ENCODE assay signal across 23 cellular contexts in the genomic region with DNA sequence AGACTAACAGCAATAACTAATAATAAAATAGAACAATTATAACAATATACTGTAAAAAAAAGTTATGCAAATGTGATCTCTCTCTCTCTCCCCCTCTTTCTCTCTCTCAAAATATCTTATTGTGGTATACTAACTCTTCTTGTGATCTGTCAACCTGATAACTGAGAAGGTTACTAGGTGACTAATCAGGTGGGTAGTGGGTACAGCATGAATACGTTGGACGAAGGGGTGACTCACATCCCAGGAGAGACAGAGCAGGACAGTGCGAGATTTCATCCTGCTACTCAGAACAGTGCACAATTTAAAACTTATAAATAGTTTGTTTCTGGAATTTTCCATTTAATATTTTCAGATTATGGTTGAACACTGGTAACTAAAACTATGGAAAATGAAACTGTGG.
DNase-seq lines count a peak whose midpoint lies in the region; ATAC-seq and TF ChIP-seq lines count a peak whose summit lies in the region.
"Had no signal": no experiment of that assay in that cellular context is flagged by ENCODE, and none has a peak within 500 bp of the region (broad histone marks: within the 10 kb centered on the region; RNA-seq: fewer than 3 reads in every experiment).

No MANE protein-coding gene starts in this region.

- ATAC-seq in HG02884 (IDR thresholded peaks at IDR 0.05; ENCODE audit: unreplicated experiment): no peak
- ATAC-seq: GM23338, K562, natural killer cell, right cardiac atrium, T-cell had no signal

- H3K4me1 ChIP-seq in SJCRH30: no peaks in the 10 kb centered on the region
- H3K4me1 ChIP-seq: vagina had no signal

- H3K27ac ChIP-seq in brain microvascular endothelial cell (no peak overlapping the region), SJCRH30 (no peak overlapping the region)
- H3K27ac ChIP-seq: ovary, vagina had no signal

- H3K4me3 ChIP-seq in brain microvascular endothelial cell (ENCODE audit: low read depth, low read length): no peak overlapping the region
- no peak overlapping the region for H3K4me3 ChIP-seq in kidney epithelial cell (ENCODE audit: low read depth, low read length)
- H3K4me3 ChIP-seq in SJCRH30: no peak overlapping the region
- H3K4me3 ChIP-seq: GM23338, K562, ovary, vagina had no signal

- H3K9me3 ChIP-seq in SJCRH30 (replicated peaks): no peaks in the 10 kb centered on the region
- H3K9me3 ChIP-seq: ovary, vagina had no signal

- H3K27me3 ChIP-seq in brain microvascular endothelial cell (replicated peaks) (no peaks in the 10 kb centered on the region), kidney epithelial cell (ENCODE audit: control insufficient read depth, insufficient read depth, low read length) (no peaks in the 10 kb centered on the region), SJCRH30 (no peaks in the 10 kb centered on the region)
- H3K27me3 ChIP-seq: ovary, vagina had no signal

- DNase-seq in DMS53 (lab: John Stamatoyannopoulos, UW) (peak; percentile 83), LHCN-M2 (ENCODE audit: low read depth) (peak; percentile 53), brain microvascular endothelial cell (peak; percentile 23), kidney epithelial cell (ENCODE audit: low read depth) (peak; percentile 66), NCI-H1694 (lab: John Stamatoyannopoulos, UW) (no peak), SJCRH30 (no peak), T1000 (lab: John Stamatoyannopoulos, UW) (no peak)
- DNase-seq: activated CD4-positive, alpha-beta T cell treated with anti-CD3 and anti-CD28 coated beads, Interleukin-2, amount 10 ng/mL, durations not matched to agents 24 days and 14 days; activated CD8-positive, alpha-beta memory T cell treated with anti-CD3 and anti-CD28 coated beads, Interleukin-2, amount 50 U/mL, for 4 hours; C1 segment of cervical spinal cord; foreskin melanocyte; hippocampal formation; kidney; natural killer cell; NCI-H187 treated with DMSO at 0.1 percent for 48 hours; NCI-H524; ovary; right cardiac atrium; T-cell had no signal

- no peak for TF ChIP-seq CTCF in brain microvascular endothelial cell (IDR thresholded peaks at IDR 0.05; ENCODE audit: low read depth, low read length, missing control alignments)
- TF ChIP-seq CTCF in kidney epithelial cell (IDR thresholded peaks at IDR 0.05; ENCODE audit: insufficient read depth, low read length, poor library complexity, severe bottlenecking): no peak

- in situ Hi-C loops in brain microvascular endothelial cell (cut with HindIII; ENCODE audit: low pct_ligation_motif_present, low sequenced_read_pairs): no loop called here

- H3K36me3 ChIP-seq in brain microvascular endothelial cell (replicated peaks) (no peaks in the 10 kb centered on the region), kidney epithelial cell (ENCODE audit: control insufficient read depth, insufficient read depth, low read length) (no peaks in the 10 kb centered on the region), SJCRH30 (no peaks in the 10 kb centered on the region)
- H3K36me3 ChIP-seq: ovary, vagina had no signal

Comparison
In these comparisons a context has a peak if more than half of its experiments do, and no peak if none do; other contexts are left out.
1. DNase-seq: peak in DMS53 (single experiment), LHCN-M2 (single experiment), brain microvascular endothelial cell (single experiment) and kidney epithelial cell (single experiment); none in NCI-H1694 (single experiment), SJCRH30 (0 of 2) and T1000 (single experiment).